15 cellular contexts compared by ENCODE assay signal in the genomic region with DNA sequence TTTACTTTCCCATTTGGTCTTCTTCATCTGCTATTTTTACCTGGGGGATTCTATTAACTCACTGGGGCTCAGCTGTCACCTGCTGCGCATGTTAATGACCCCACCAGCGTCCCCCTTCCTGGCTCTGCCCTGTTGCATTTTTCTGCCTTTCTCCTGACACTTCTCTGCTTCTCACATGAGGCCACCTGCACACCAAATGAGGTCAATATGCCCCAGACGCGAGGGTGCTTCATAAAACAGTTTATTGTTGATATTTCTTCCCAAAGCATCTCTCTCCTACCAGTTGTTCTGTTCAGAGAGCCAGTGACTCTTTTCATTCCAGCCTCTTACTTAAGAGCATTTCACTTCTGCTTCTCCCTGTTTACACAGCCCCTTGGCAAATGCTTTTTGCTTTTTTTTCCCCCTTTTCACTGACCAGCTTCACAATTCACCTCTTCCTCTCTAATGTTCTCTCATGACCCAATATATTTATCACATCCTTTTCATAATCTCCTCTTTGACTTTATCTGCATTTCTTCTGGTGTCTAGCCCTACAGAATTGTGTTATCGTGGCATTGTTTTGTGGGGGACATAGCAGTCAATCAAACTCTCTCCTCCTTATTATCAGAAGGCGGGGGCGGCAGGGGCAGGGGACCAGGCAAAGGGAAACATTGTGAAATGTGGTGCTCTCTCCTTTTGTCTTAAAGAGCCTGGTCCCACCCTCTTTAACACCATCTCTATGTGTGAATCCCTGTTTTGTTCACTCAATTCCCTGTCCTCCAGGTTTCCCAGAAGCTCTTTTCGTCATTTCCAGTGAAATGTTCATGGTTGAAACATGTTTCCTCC.
DNase-seq lines count a peak whose midpoint lies in the region; ATAC-seq and TF ChIP-seq lines count a peak whose summit lies in the region.
"Had no signal": no experiment of that assay in that cellular context is flagged by ENCODE, and none has a peak within 500 bp of the region (broad histone marks: within the 10 kb centered on the region; RNA-seq: fewer than 3 reads in every experiment).

No MANE protein-coding gene starts in this region.

- peaks cover 5% of the 10 kb centered on the region for H3K36me3 Mint-ChIP-seq in nephron progenitor cell (ENCODE audit: low read depth)
- H3K36me3 Mint-ChIP-seq: CD4-positive, alpha-beta memory T cell; natural killer cell had no signal

- DNase-seq in G401 (ENCODE audit: low spot score) (peak; percentile 51), Kasumi-1 (lab: John Stamatoyannopoulos, UW) (peak; percentile 59 to 77), UCSD-AML1 (lab: John Stamatoyannopoulos, UW; ENCODE audit: unreplicated experiment) (peak; percentile 23), nephron progenitor cell (no peak), SW 1271 (lab: John Stamatoyannopoulos, UW) (no peak), HAP-1 (ENCODE audit: low spot score in 2 of 2) (no peak), SJCRH30 (no peak)
- DNase-seq: activated CD4-positive, alpha-beta T cell treated with anti-CD3 and anti-CD28 coated beads, Interleukin-2, amount 10 ng/mL, durations not matched to agents 7 days and 5 days; CD4-positive, alpha-beta memory T cell; central memory CD4-positive, alpha-beta T cell; natural killer cell; NCI-H446 had no signal

- TF ChIP-seq CTCF in nephron progenitor cell (IDR thresholded peaks at IDR 0.05) = no peak

- ATAC-seq in HG03025 (IDR thresholded peaks at IDR 0.05; ENCODE audit: low FRiP score, unreplicated experiment) = no peak
- ATAC-seq: esophagus mucosa, natural killer cell had no signal

- H3K27ac ChIP-seq in SJCRH30 = no peak overlapping the region
- H3K27ac ChIP-seq: SK-N-MC had no signal

- in situ Hi-C loops in G401 (cut with HindIII; ENCODE audit: low sequenced_read_pairs) = no loop called here
- in situ Hi-C loops in HAP-1 (cut with MboI; ENCODE audit: low sequenced_read_pairs) = no loop called here

- H3K4me1 Mint-ChIP-seq in nephron progenitor cell = peaks cover 47% of the 10 kb centered on the region
- H3K4me1 Mint-ChIP-seq: activated CD4-positive, alpha-beta T cell treated with anti-CD3 and anti-CD28 coated beads, Interleukin-2, amount 10 ng/mL, durations not matched to agents 7 days and 5 days; CD4-positive, alpha-beta memory T cell had no signal

- no peaks in the 10 kb centered on the region for H3K36me3 ChIP-seq in HAP-1 (replicated peaks)
- no peaks in the 10 kb centered on the region for H3K36me3 ChIP-seq in SJCRH30

- H3K4me1 ChIP-seq in HAP-1 = peaks cover 2% of the 10 kb centered on the region
- H3K4me1 ChIP-seq in SJCRH30 = peaks cover under 1% of the 10 kb centered on the region; the same call in 1 of the 2 replicates

- H3K27me3 ChIP-seq in HAP-1 (ENCODE audit: low read depth) (no peaks in the 10 kb centered on the region), SJCRH30 (no peaks in the 10 kb centered on the region)

- H3K4me3 Mint-ChIP-seq in nephron progenitor cell = no peak overlapping the region
- H3K4me3 Mint-ChIP-seq: activated CD4-positive, alpha-beta T cell treated with anti-CD3 and anti-CD28 coated beads, Interleukin-2, amount 10 ng/mL, durations not matched to agents 7 days and 5 days; CD4-positive, alpha-beta memory T cell; natural killer cell had no signal

- H3K27me3 Mint-ChIP-seq in nephron progenitor cell (ENCODE audit: low read depth, poor library complexity) = peaks cover 6% of the 10 kb centered on the region

- no peaks in the 10 kb centered on the region for H3K9me3 ChIP-seq in HAP-1
- H3K9me3 ChIP-seq in SJCRH30 (replicated peaks) = no peaks in the 10 kb centered on the region

- no peak overlapping the region for H3K4me3 ChIP-seq in HAP-1
- no peak overlapping the region for H3K4me3 ChIP-seq in SJCRH30
- H3K4me3 ChIP-seq: SK-N-MC had no signal

- H3K9me3 Mint-ChIP-seq in nephron progenitor cell = peaks cover 5% of the 10 kb centered on the region
- H3K9me3 Mint-ChIP-seq: activated CD4-positive, alpha-beta T cell treated with anti-CD3 and anti-CD28 coated beads, Interleukin-2, amount 10 ng/mL, durations not matched to agents 7 days and 5 days; natural killer cell had no signal

- peak overlapping the region; percentile 31 for H3K27ac Mint-ChIP-seq in nephron progenitor cell
- H3K27ac Mint-ChIP-seq: activated CD4-positive, alpha-beta T cell treated with anti-CD3 and anti-CD28 coated beads, Interleukin-2, amount 10 ng/mL, durations not matched to agents 7 days and 5 days; CD4-positive, alpha-beta memory T cell; natural killer cell had no signal

Comparison
In these comparisons a context has a peak if more than half of its experiments do, and no peak if none do; other contexts are left out.
1. DNase-seq: peak in G401 (single experiment), Kasumi-1 (2 of 2) and UCSD-AML1 (single experiment); none in nephron progenitor cell (single experiment), SW 1271 (0 of 2), HAP-1 (0 of 2) and SJCRH30 (0 of 2).